ENCODE assay signal across 8 cellular contexts in genomic region chr16:1965610-1966009, GRCh38. TPM values are rescaled to one million over a fixed set of nuclear protein-coding genes. Genes with fewer than 3 reads are reported as not detected.
DNase-seq lines count a peak whose midpoint lies in the region; ATAC-seq and TF ChIP-seq lines count a peak whose summit lies in the region.

No MANE protein-coding gene starts in this region.

- peak overlapping the region; percentile 52; the same call in 1 of the 2 replicates for H3K27ac ChIP-seq in MM.1S (ENCODE audit: low read length)
- no peak overlapping the region for H3K27ac ChIP-seq in duodenal mucosa (ENCODE audit: low read depth, low read length)
- H3K27ac ChIP-seq in neural cell (ENCODE audit: low read length): peak overlapping the region; percentile 80

- H3K9me3 ChIP-seq in MM.1S (replicated peaks; ENCODE audit: insufficient read depth, low read length) (no peaks in the 10 kb centered on the region), duodenal mucosa (ENCODE audit: control insufficient read depth in 1 of 2, low read length in 2 of 2) (no peaks in the 10 kb centered on the region), neural cell (ENCODE audit: low read length) (no peaks in the 10 kb centered on the region)

- ATAC-seq in HG03460 (IDR thresholded peaks at IDR 0.05; ENCODE audit: unreplicated experiment): no peak
- no peak for ATAC-seq in GM19455 (IDR thresholded peaks at IDR 0.05; ENCODE audit: unreplicated experiment)

- intact Hi-C loops in CD14-positive monocyte (cut with micrococcal nuclease): no loop called here

- H3K36me3 Mint-ChIP-seq in CD14-positive monocyte: peaks cover 24 to 30% of the 10 kb centered on the region in 2 donors

- H3F3A ChIP-seq in MM.1S (ENCODE audit: insufficient read depth, low read length) (peaks cover 36% of the 10 kb centered on the region), neural cell (ENCODE audit: insufficient read depth, low read length, poor library complexity, severe bottlenecking) (no peaks in the 10 kb centered on the region)

- peak overlapping the region; percentile 89 to 92 for H3K4me3 Mint-ChIP-seq in CD14-positive monocyte

- H2AFZ ChIP-seq in MM.1S (ENCODE audit: low read length) (peak overlapping the region; percentile 64; the same call in 1 of the 2 replicates), neural cell (ENCODE audit: low read depth, low read length) (no peak overlapping the region)

- H3K36me3 ChIP-seq in MM.1S (replicated peaks; ENCODE audit: insufficient read depth, low read length) (peaks cover 17% of the 10 kb centered on the region), duodenal mucosa (ENCODE audit: control insufficient read depth in 1 of 2, insufficient read depth in 2 of 2, low read length in 2 of 2) (peaks cover 8 to 26% of the 10 kb centered on the region in 2 donors), neural cell (ENCODE audit: insufficient read depth, low read length) (no peaks in the 10 kb centered on the region)

- TF ChIP-seq RAD21 in neural cell (conservative IDR thresholded peaks at IDR 0.05): no peak

- H3K79me2 ChIP-seq in MM.1S (ENCODE audit: low read length) (peaks cover 30% of the 10 kb centered on the region), neural cell (replicated peaks; ENCODE audit: insufficient read depth, low read length) (peaks cover 12% of the 10 kb centered on the region)

- H3K27ac Mint-ChIP-seq in CD14-positive monocyte: peak overlapping the region; percentile 93 to 97 (median 95)

- peaks cover 31% of the 10 kb centered on the region for H3K4me1 Mint-ChIP-seq in CD14-positive monocyte

- H3K9ac ChIP-seq in MM.1S (ENCODE audit: low read length) (peak overlapping the region; percentile 94), duodenal mucosa (ENCODE audit: low read depth in 1 of 2, low read length in 2 of 2) (peak overlapping the region; percentile 88 to 94), neural cell (ENCODE audit: low read length) (peak overlapping the region; percentile 89)

- peaks cover 0 to 2% (median 0%) of the 10 kb centered on the region in 3 donors for H3K27me3 Mint-ChIP-seq in CD14-positive monocyte (ENCODE audit: low read depth in 3 of 3)

- TF ChIP-seq CTCF in CD14-positive monocyte (IDR thresholded peaks at IDR 0.05) (no peak), MM.1S (IDR thresholded peaks at IDR 0.05; ENCODE audit: low read length) (no peak), neural cell (IDR thresholded peaks at IDR 0.05; ENCODE audit: poor library complexity, severe bottlenecking) (no peak)

- H4K20me1 ChIP-seq in MM.1S (ENCODE audit: insufficient read depth, low read length): no peaks in the 10 kb centered on the region
- no peaks in the 10 kb centered on the region for H4K20me1 ChIP-seq in neural cell (ENCODE audit: insufficient read depth)

- no peak for DNase-seq in CD14-positive monocyte (ENCODE audit: low spot score)
- DNase-seq in MM.1S: no peak
- no peak for DNase-seq in NCI-H2081 (lab: John Stamatoyannopoulos, UW)
- no peak for DNase-seq in AG08396 (ENCODE audit: low spot score)

- H3K4me1 ChIP-seq in MM.1S (ENCODE audit: low read length) (peaks cover 10% of the 10 kb centered on the region), duodenal mucosa (ENCODE audit: control insufficient read depth in 1 of 2, insufficient read depth in 2 of 2, low read length in 2 of 2) (peaks cover 20 to 33% of the 10 kb centered on the region in 2 donors)

- H3K9me2 ChIP-seq in MM.1S (replicated peaks; ENCODE audit: insufficient read depth, low read length) (no peaks in the 10 kb centered on the region), neural cell (ENCODE audit: insufficient read depth, low read length) (no peaks in the 10 kb centered on the region)

- H3K4me3 ChIP-seq in MM.1S (ENCODE audit: low read length): peak overlapping the region; percentile 80
- peak overlapping the region; percentile 87 to 94 for H3K4me3 ChIP-seq in duodenal mucosa (ENCODE audit: low read depth in 1 of 2, low read length in 2 of 2)
- peak overlapping the region; percentile 88 for H3K4me3 ChIP-seq in neural cell (ENCODE audit: low read length)

- H3K27me3 ChIP-seq in MM.1S (replicated peaks; ENCODE audit: insufficient read depth, low read length) (no peaks in the 10 kb centered on the region), duodenal mucosa (ENCODE audit: control insufficient read depth in 1 of 2, insufficient read depth in 2 of 2, low read length in 2 of 2) (no peaks in the 10 kb centered on the region), neural cell (ENCODE audit: insufficient read depth, low read depth, low read length) (no peaks in the 10 kb centered on the region)

- H3K9me3 Mint-ChIP-seq in CD14-positive monocyte: peaks cover 0 to 2% (median 0%) of the 10 kb centered on the region in 7 donors

- TF ChIP-seq EP300 in neural cell (conservative IDR thresholded peaks at IDR 0.05; ENCODE audit: poor library complexity, severe bottlenecking): no peak

- H3K4me2 ChIP-seq in MM.1S (ENCODE audit: low read depth, low read length) (peak overlapping the region; percentile 93), neural cell (ENCODE audit: low read length) (peak overlapping the region; percentile 80)

TF ChIP-seq in neural cell, 6 proteins besides CTCF, POLR2A, EP300 and RAD21:
- TF ChIP-seq TAF1 (IDR thresholded peaks at IDR 0.05; ENCODE audit: low read depth): no peak
- no peak for TF ChIP-seq REST (IDR thresholded peaks at IDR 0.05; ENCODE audit: borderline replicate concordance)
- no peak for TF ChIP-seq EZH2 (IDR thresholded peaks at IDR 0.05; ENCODE audit: borderline replicate concordance, insufficient read depth, low read length, poor library complexity, severe bottlenecking)
- TF ChIP-seq POLR2AphosphoS5 (IDR thresholded peaks at IDR 0.05): no peak
- no peak for TF ChIP-seq MXI1 (conservative IDR thresholded peaks at IDR 0.05; ENCODE audit: poor library complexity, severe bottlenecking)
- TF ChIP-seq SMC3 (conservative IDR thresholded peaks at IDR 0.05; ENCODE audit: poor library complexity): no peak

RNA-seq across cellular contexts. Expression of gene RPS2, which starts 1.0 kb away (rescaled TPM):
- polyA plus RNA-seq in CD14-positive monocyte (1,000 to 10,000 TPM; 1,893 to 2,136 TPM), neural cell (1,295 and 1,393 TPM in 2 replicates)
- 735 and 770 TPM in 2 replicates for polyA minus RNA-seq in neural cell

RNA-seq across cellular contexts. Expression of gene RNF151, which starts 1.0 kb away (rescaled TPM):
- not detected for polyA plus RNA-seq in CD14-positive monocyte
- not detected in 2 replicates for polyA plus RNA-seq in neural cell
- polyA minus RNA-seq in neural cell: not detected in 2 replicates

RNA-seq across cellular contexts. Expression of gene TBL3, which starts 6.2 kb away (rescaled TPM):
- polyA plus RNA-seq in CD14-positive monocyte (10 to 100 TPM; 36.0 to 37.8 TPM), neural cell (20.5 and 21.4 TPM in 2 replicates)
- polyA minus RNA-seq in neural cell: 13.5 and 20.5 TPM in 2 replicates

RNA-seq across cellular contexts. Expression of gene NDUFB10, which starts 6.3 kb away (rescaled TPM):
- polyA plus RNA-seq in CD14-positive monocyte (100 to 1,000 TPM; 186 to 215 TPM), neural cell (215 and 217 TPM in 2 replicates)
- 76.4 and 95.6 TPM in 2 replicates for polyA minus RNA-seq in neural cell

RNA-seq across cellular contexts. Expression of gene RPL3L, which starts 11.1 kb away (rescaled TPM):
- polyA plus RNA-seq in CD14-positive monocyte (not detected), neural cell (not detected in 2 replicates)
- polyA minus RNA-seq in neural cell: not detected in 2 replicates
